ENCODE assay signal across 22 cellular contexts in genomic region chr4:52548818-52549570, GRCh38.
"Had no signal": no experiment of that assay in that cellular context is flagged by ENCODE, and none has a peak within 500 bp of the region (broad histone marks: within the 10 kb centered on the region; RNA-seq: fewer than 3 reads in every experiment).

No MANE protein-coding gene starts in this region.

- H3K4me3 Mint-ChIP-seq: activated T-cell treated with anti-CD3 and anti-CD28 coated beads, Interleukin-2, amount 50 U/mL, for 4 hours; dendritic cell treated with granulocyte-macrophage colony-stimulating factor and Interleukin-4, amounts not matched to agents 40 ng/mL and 50 ng/mL, for 4 days; stimulated activated memory B cell treated with anti-CD40 and anti-IgM and Interleukin-4, amounts not matched to agents 10 μg/mL and 1 μg/mL and 100 μg/mL, for 72 hours; type B pancreatic cell had no signal

- H3K36me3 Mint-ChIP-seq: stimulated activated memory B cell treated with anti-CD40 and anti-IgM and Interleukin-4, amounts not matched to agents 10 μg/mL and 1 μg/mL and 100 μg/mL, for 72 hours; type B pancreatic cell had no signal

- H3K4me3 ChIP-seq: body of pancreas, gastrocnemius medialis, lower lobe of right lung, right lobe of liver, skin epidermis, testis, vagina had no signal

- ATAC-seq: activated T-cell treated with anti-CD3 and anti-CD28 coated beads, Interleukin-2, amount 50 U/mL, for 4 hours; body of pancreas; gastrocnemius medialis; lower lobe of right lung; right lobe of liver; stimulated activated memory B cell treated with anti-CD40 and anti-IgM and Interleukin-4, amounts not matched to agents 10 μg/mL and 1 μg/mL and 100 μg/mL, for 72 hours had no signal

- H3K36me3 ChIP-seq: gastrocnemius medialis, lower lobe of right lung, right lobe of liver, vagina, WERI-Rb-1 had no signal

- H3K9me3 Mint-ChIP-seq: activated T-cell treated with anti-CD3 and anti-CD28 coated beads, Interleukin-2, amount 50 U/mL, for 4 hours; dendritic cell treated with granulocyte-macrophage colony-stimulating factor and Interleukin-4, amounts not matched to agents 40 ng/mL and 50 ng/mL, for 4 days; stimulated activated memory B cell treated with anti-CD40 and anti-IgM and Interleukin-4, amounts not matched to agents 10 μg/mL and 1 μg/mL and 100 μg/mL, for 72 hours had no signal

- DNase-seq: activated CD4-positive, alpha-beta T cell treated with anti-CD3 and anti-CD28 coated beads for 1 hour; activated CD4-positive, alpha-beta T cell treated with anti-CD3 and anti-CD28 coated beads, Interleukin-2, amount 50 U/mL, for 4 hours; activated CD8-positive, alpha-beta memory T cell treated with anti-CD3 and anti-CD28 coated beads, Interleukin-2, amount 50 U/mL, for 48 hours; activated naive CD4-positive, alpha-beta T cell treated with Interleukin-2 at 50 U/mL for 16 hours; activated T-cell treated with anti-CD3 and anti-CD28 coated beads, Interleukin-2, amount 50 U/mL, for 4 hours; anterior cingulate cortex; body of pancreas; caudate nucleus; effector CD4-positive, alpha-beta T cell; gastrocnemius medialis; lower lobe of right lung; occipital lobe; right lobe of liver; stimulated activated CD4-positive, alpha-beta T cell treated with anti-CD3 and anti-CD28 coated beads, Interleukin-2, amount 100 ng/mL, for 24 hours; T-helper 1 cell; testis; WERI-Rb-1 had no signal

- H3K27me3 Mint-ChIP-seq: dendritic cell treated with granulocyte-macrophage colony-stimulating factor and Interleukin-4, amounts not matched to agents 40 ng/mL and 50 ng/mL, for 4 days; type B pancreatic cell had no signal

- H3K4me1 ChIP-seq: body of pancreas, lower lobe of right lung, right lobe of liver, vagina had no signal

- H3K27ac ChIP-seq: body of pancreas, gastrocnemius medialis, lower lobe of right lung, right lobe of liver, skin epidermis, testis, vagina, WERI-Rb-1 had no signal

- H3K4me1 Mint-ChIP-seq: stimulated activated memory B cell treated with anti-CD40 and anti-IgM and Interleukin-4, amounts not matched to agents 10 μg/mL and 1 μg/mL and 100 μg/mL, for 72 hours had no signal

- H3K27me3 ChIP-seq: body of pancreas, gastrocnemius medialis, right lobe of liver, testis, vagina had no signal

- H3K27ac Mint-ChIP-seq: dendritic cell treated with granulocyte-macrophage colony-stimulating factor and Interleukin-4, amounts not matched to agents 40 ng/mL and 50 ng/mL, for 4 days; stimulated activated memory B cell treated with anti-CD40 and anti-IgM and Interleukin-4, amounts not matched to agents 10 μg/mL and 1 μg/mL and 100 μg/mL, for 72 hours; type B pancreatic cell had no signal

- H3K9me3 ChIP-seq: body of pancreas, gastrocnemius medialis, lower lobe of right lung, right lobe of liver, testis, vagina had no signal
